12 cellular contexts compared by ENCODE assay signal in the genomic region with DNA sequence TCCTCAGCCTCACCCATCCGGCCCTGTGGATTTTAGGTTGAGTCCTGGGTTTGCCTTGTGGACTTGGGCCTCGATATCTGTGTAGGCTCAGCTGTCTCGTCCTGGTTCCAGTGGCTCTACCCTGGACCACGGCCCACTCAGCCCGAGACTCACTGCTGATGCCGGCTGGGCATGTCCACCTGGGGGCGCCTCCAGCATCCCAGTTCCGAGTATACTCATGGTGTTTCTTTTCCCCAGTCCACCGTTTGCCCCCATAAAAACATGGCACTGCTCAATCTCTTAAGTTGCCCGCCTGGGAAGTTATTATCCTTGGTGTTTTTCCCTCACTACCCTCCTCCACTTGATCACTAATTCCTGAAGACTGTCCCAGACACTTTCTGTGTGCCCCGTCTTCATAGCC.
A peak's percentile ranks its signal among the peaks of the same experiment; 100 is the strongest.
DNase-seq lines count a peak whose midpoint lies in the region; ATAC-seq and TF ChIP-seq lines count a peak whose summit lies in the region.
"Had no signal": no experiment of that assay in that cellular context is flagged by ENCODE, and none has a peak within 500 bp of the region (broad histone marks: within the 10 kb centered on the region; RNA-seq: fewer than 3 reads in every experiment).

No MANE protein-coding gene starts in this region.

- H2AFZ ChIP-seq in osteoblast (ENCODE audit: low read length) = no peak overlapping the region
- H2AFZ ChIP-seq in MM.1S (ENCODE audit: low read length) = no peak overlapping the region

- no TSS peak for BruUV-seq in Panc1 (replicated peaks; lab: Mats Ljungman, UMichigan)

- TF ChIP-seq CTCF in GM12872 (IDR thresholded peaks at IDR 0.05; ENCODE audit: insufficient read depth, low read depth, low read length) = peak; percentile 48; the same call in 2 of the 3 replicates
- TF ChIP-seq CTCF in Panc1 (IDR thresholded peaks at IDR 0.05) = peak; percentile 70
- peak; percentile 42 for TF ChIP-seq CTCF in fibroblast of mammary gland (conservative IDR thresholded peaks at IDR 0.05; ENCODE audit: control insufficient read depth, insufficient read depth, low read depth, low read length)
- TF ChIP-seq CTCF in osteoblast (IDR thresholded peaks at IDR 0.05; ENCODE audit: extremely low read depth, low read depth, low read length) = peak; percentile 46
- TF ChIP-seq CTCF in MM.1S (IDR thresholded peaks at IDR 0.05; ENCODE audit: low read length) = no peak

- H3K4me1 ChIP-seq in Panc1 (ENCODE audit: control insufficient read depth, insufficient read depth, low read length) (0 out of 2 replicates have a peak, but pooled peaks cover 13% of the 10 kb centered on the region), osteoblast (ENCODE audit: insufficient read depth, low read length) (no peaks in the 10 kb centered on the region), MM.1S (ENCODE audit: low read length) (peaks cover under 1% of the 10 kb centered on the region; the same call in 1 of the 2 replicates)

- H3K4me3 ChIP-seq in Panc1 (ENCODE audit: low read depth in 2 of 2, low read length in 2 of 2) = no peak overlapping the region
- H3K4me3 ChIP-seq in fibroblast of mammary gland (ENCODE audit: control insufficient read depth, low read depth, low read length) = no peak overlapping the region
- H3K4me3 ChIP-seq in osteoblast (ENCODE audit: insufficient read depth, low read length) = no peak overlapping the region
- H3K4me3 ChIP-seq in MM.1S (ENCODE audit: low read length) = no peak overlapping the region

- no peak for DNase-seq in Panc1 (ENCODE audit: low read depth, low spot score)
- DNase-seq in fibroblast of mammary gland (ENCODE audit: low read depth) = peak; percentile 14
- DNase-seq in osteoblast (ENCODE audit: insufficient read length, low spot score, missing footprints) = no peak
- no peak for DNase-seq in MM.1S
- DNase-seq in EL = no peak
- DNase-seq: natural killer cell, NCI-H345, T1000 had no signal

- H3K27ac ChIP-seq in Panc1 (ENCODE audit: low read length) (no peak overlapping the region), osteoblast (ENCODE audit: low read depth, low read length) (no peak overlapping the region), MM.1S (ENCODE audit: low read length) (no peak overlapping the region)

- in situ Hi-C loops in Panc1 (cut with HindIII; ENCODE audit: low pct_unique_long_range_greater_than_20kb, low sequenced_read_pairs) = no loop called here

- intact Hi-C loops in Panc1 (cut with micrococcal nuclease; ENCODE audit: unreplicated experiment) = no loop called here

- ATAC-seq in Panc1 (no peak; the same call in 1 of the 2 replicates), HG02852 (IDR thresholded peaks at IDR 0.05; ENCODE audit: unreplicated experiment) (no peak), HG02885 (IDR thresholded peaks at IDR 0.05; ENCODE audit: poor library complexity, unreplicated experiment) (no peak)
- ATAC-seq: esophagus mucosa had no signal

- POLR2A ChIA-PET in Panc1 (lab: Charles Lee) = no interaction called here

- no peak overlapping the region for H3K9ac ChIP-seq in MM.1S (ENCODE audit: low read length)

- H3K9me2 ChIP-seq in MM.1S (replicated peaks; ENCODE audit: insufficient read depth, low read length) = no peaks in the 10 kb centered on the region

- no peaks in the 10 kb centered on the region for H3K9me3 ChIP-seq in Panc1 (ENCODE audit: control insufficient read depth, insufficient read depth, low read depth, low read length)
- H3K9me3 ChIP-seq in osteoblast (ENCODE audit: low read depth, low read length) = no peaks in the 10 kb centered on the region
- no peaks in the 10 kb centered on the region for H3K9me3 ChIP-seq in MM.1S (replicated peaks; ENCODE audit: insufficient read depth, low read length)

- H3K79me2 ChIP-seq in osteoblast (ENCODE audit: insufficient read depth, low read length) = peaks cover 94% of the 10 kb centered on the region
- H3K79me2 ChIP-seq in MM.1S (ENCODE audit: low read length) = peaks cover 99% of the 10 kb centered on the region

- H4K20me1 ChIP-seq in osteoblast (ENCODE audit: insufficient read depth, low read length) (peaks cover 43% of the 10 kb centered on the region), MM.1S (ENCODE audit: insufficient read depth, low read length) (no peaks in the 10 kb centered on the region)

- H3K27me3 ChIP-seq in Panc1 (ENCODE audit: control insufficient read depth, insufficient read depth, low read length) = no peaks in the 10 kb centered on the region
- H3K27me3 ChIP-seq in osteoblast (ENCODE audit: insufficient read depth, low read length) = no peaks in the 10 kb centered on the region
- H3K27me3 ChIP-seq in MM.1S (replicated peaks; ENCODE audit: insufficient read depth, low read length) = no peaks in the 10 kb centered on the region

- H3F3A ChIP-seq in MM.1S (ENCODE audit: insufficient read depth, low read length) = no peaks in the 10 kb centered on the region

- CTCF ChIA-PET in Panc1 (lab: Charles Lee) = no interaction called here

- H3K36me3 ChIP-seq in Panc1 (ENCODE audit: control insufficient read depth, insufficient read depth, low read length) = no peaks in the 10 kb centered on the region
- no peaks in the 10 kb centered on the region for H3K36me3 ChIP-seq in osteoblast (ENCODE audit: insufficient read depth, low read length)
- H3K36me3 ChIP-seq in MM.1S (replicated peaks; ENCODE audit: insufficient read depth, low read length) = no peaks in the 10 kb centered on the region

- H3K4me2 ChIP-seq in osteoblast (ENCODE audit: insufficient read depth, low read length) (no peak overlapping the region), MM.1S (ENCODE audit: low read depth, low read length) (no peak overlapping the region)
